ENCODE assay signal across 1 cellular context in the genomic region with DNA sequence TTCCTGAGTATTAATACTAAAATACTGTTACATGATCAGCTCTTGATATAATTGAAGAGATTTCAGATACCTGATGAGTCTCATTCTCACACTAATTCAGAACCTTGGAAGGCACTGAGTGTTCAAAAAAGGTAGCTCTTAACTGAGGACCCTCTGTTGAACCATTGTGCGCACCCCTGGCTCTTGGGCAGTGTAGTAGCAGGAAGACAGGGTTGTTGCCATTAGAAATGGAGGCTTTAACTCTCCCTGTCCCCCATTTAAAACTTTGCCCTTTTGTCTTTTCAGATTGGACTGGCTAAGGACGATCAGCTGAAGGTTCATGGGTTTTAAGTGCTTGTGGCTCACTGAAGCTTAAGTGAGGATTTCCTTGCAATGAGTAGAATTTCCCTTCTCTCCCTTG.
A peak's percentile ranks its signal among the peaks of the same experiment; 100 is the strongest.
TF ChIP-seq lines count a peak whose summit lies in the region.

No MANE protein-coding gene starts in this region.

TF ChIP-seq in K562, 482 proteins besides CTCF, POLR2A, EP300 and RAD21:
- TF ChIP-seq, protein P1, sequence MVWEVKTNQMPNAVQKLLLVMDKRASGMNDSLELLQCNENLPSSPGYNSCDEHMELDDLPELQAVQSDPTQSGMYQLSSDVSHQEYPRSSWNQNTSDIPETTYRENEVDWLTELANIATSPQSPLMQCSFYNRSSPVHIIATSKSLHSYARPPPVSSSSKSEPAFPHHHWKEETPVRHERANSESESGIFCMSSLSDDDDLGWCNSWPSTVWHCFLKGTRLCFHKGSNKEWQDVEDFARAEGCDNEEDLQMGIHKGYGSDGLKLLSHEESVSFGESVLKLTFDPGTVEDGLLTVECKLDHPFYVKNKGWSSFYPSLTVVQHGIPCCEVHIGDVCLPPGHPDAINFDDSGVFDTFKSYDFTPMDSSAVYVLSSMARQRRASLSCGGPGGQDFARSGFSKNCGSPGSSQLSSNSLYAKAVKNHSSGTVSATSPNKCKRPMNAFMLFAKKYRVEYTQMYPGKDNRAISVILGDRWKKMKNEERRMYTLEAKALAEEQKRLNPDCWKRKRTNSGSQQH (CRISPR knock-in tag; IDR thresholded peaks at IDR 0.05), result 0 out of 2 replicates have a peak, but pooled peaks have one; percentile 14
- TF ChIP-seq TEAD2 (tag; IDR thresholded peaks at IDR 0.05) (no peak), POLR2G (IDR thresholded peaks at IDR 0.05; ENCODE audit: low read depth, low read length) (0 out of 2 replicates have a peak, but pooled peaks have one; percentile 33), SMAD3 (CRISPR knock-in tag; conservative IDR thresholded peaks at IDR 0.05) (0 out of 2 replicates have a peak, but pooled peaks have one; percentile 52), RBFOX2 (IDR thresholded peaks at IDR 0.05; ENCODE audit: low read depth, low read length) (peak; percentile 56), HNRNPUL1 (IDR thresholded peaks at IDR 0.05; ENCODE audit: low read length) (peak; percentile 30; the same call in 1 of the 2 replicates), ZNF695 (CRISPR knock-in tag; IDR thresholded peaks at IDR 0.05) (no peak)
- TF ChIP-seq, protein P2, sequence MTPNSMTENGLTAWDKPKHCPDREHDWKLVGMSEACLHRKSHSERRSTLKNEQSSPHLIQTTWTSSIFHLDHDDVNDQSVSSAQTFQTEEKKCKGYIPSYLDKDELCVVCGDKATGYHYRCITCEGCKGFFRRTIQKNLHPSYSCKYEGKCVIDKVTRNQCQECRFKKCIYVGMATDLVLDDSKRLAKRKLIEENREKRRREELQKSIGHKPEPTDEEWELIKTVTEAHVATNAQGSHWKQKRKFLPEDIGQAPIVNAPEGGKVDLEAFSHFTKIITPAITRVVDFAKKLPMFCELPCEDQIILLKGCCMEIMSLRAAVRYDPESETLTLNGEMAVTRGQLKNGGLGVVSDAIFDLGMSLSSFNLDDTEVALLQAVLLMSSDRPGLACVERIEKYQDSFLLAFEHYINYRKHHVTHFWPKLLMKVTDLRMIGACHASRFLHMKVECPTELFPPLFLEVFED (CRISPR knock-in tag; conservative IDR thresholded peaks at IDR 0.05), result 0 out of 2 replicates have a peak, but pooled peaks have one; percentile 4
